In genomic region chr9:7150153-7150890, GRCh38 we compare ENCODE assay signal across 15 cellular contexts.
DNase-seq lines count a peak whose midpoint lies in the region; ATAC-seq and TF ChIP-seq lines count a peak whose summit lies in the region.
"Had no signal": no experiment of that assay in that cellular context is flagged by ENCODE, and none has a peak within 500 bp of the region (broad histone marks: within the 10 kb centered on the region; RNA-seq: fewer than 3 reads in every experiment).

No MANE protein-coding gene starts in this region.

- no peaks in the 10 kb centered on the region for H3K27me3 ChIP-seq in CD4-positive, alpha-beta T cell (ENCODE audit: control insufficient read depth, insufficient read depth, low read length)
- H3K27me3 ChIP-seq in Peyer's patch = no peaks in the 10 kb centered on the region

- H3K9me3 ChIP-seq in CD4-positive, alpha-beta T cell (ENCODE audit: control insufficient read depth, low read length) = no peaks in the 10 kb centered on the region
- H3K9me3 ChIP-seq in Peyer's patch = no peaks in the 10 kb centered on the region

- no peaks in the 10 kb centered on the region for H3K9me3 Mint-ChIP-seq in CD4-positive, alpha-beta T cell
- H3K9me3 Mint-ChIP-seq: stimulated activated effector memory CD8-positive, alpha-beta T cell treated with anti-CD3 and anti-CD28 coated beads, Interleukin-12 subunit alpha, Interleukin-12 subunit beta, amount 100 ng/mL, for 72 hours had no signal

- no peak for TF ChIP-seq CTCF in CD4-positive, alpha-beta T cell (IDR thresholded peaks at IDR 0.05)
- TF ChIP-seq CTCF in Peyer's patch (IDR thresholded peaks at IDR 0.05) = no peak
- TF ChIP-seq CTCF in GM10266 (IDR thresholded peaks at IDR 0.05; ENCODE audit: control insufficient read depth, insufficient read depth, low read depth, missing control alignments) = no peak

- H3K27ac Mint-ChIP-seq in CD4-positive, alpha-beta T cell = peak overlapping the region; percentile 85
- H3K27ac Mint-ChIP-seq: stimulated activated effector memory CD8-positive, alpha-beta T cell treated with anti-CD3 and anti-CD28 coated beads, Interleukin-12 subunit alpha, Interleukin-12 subunit beta, amount 100 ng/mL, for 72 hours had no signal

- peaks cover 0 to 7% (median 0%) of the 10 kb centered on the region in 3 donors for H3K36me3 ChIP-seq in Peyer's patch

- peaks cover 81% of the 10 kb centered on the region for H3K36me3 Mint-ChIP-seq in CD4-positive, alpha-beta T cell (ENCODE audit: low read depth)

- intact Hi-C loops in CD4-positive, alpha-beta T cell (cut with DNase I, micrococcal nuclease) = no loop called here

- no peaks in the 10 kb centered on the region for H3K4me1 ChIP-seq in Peyer's patch

- POLR2A ChIA-PET in CD4-positive, alpha-beta T cell (lab: Charles Lee) = interaction anchor here (0.9 to 1.4 kb wide), 3 partner anchors 8 to 393 kb away, joined by 3 to 5 read pairs (median 4); partner anchors contain the start of gene KDM4C

- H3K4me3 Mint-ChIP-seq in CD4-positive, alpha-beta T cell = peak overlapping the region; percentile 25
- H3K4me3 Mint-ChIP-seq: stimulated activated effector memory CD8-positive, alpha-beta T cell treated with anti-CD3 and anti-CD28 coated beads, Interleukin-12 subunit alpha, Interleukin-12 subunit beta, amount 100 ng/mL, for 72 hours had no signal

- no peak overlapping the region for H3K4me3 ChIP-seq in Peyer's patch

- CTCF ChIA-PET in CD4-positive, alpha-beta T cell (lab: Charles Lee) = no interaction called here

- peaks cover 52% of the 10 kb centered on the region for H3K4me1 Mint-ChIP-seq in CD4-positive, alpha-beta T cell (ENCODE audit: low read depth)

- no peak for TF ChIP-seq POLR2A in erythroblast (IDR thresholded peaks at IDR 0.05; ENCODE audit: low read length)
- TF ChIP-seq POLR2A in Peyer's patch (IDR thresholded peaks at IDR 0.05) = no peak

- peak in 3 of 10 experiments; percentile 5 to 34 (median 11) for DNase-seq in CD4-positive, alpha-beta T cell
- DNase-seq in NOMO-1 (lab: John Stamatoyannopoulos, UW; ENCODE audit: unreplicated experiment in 2 of 2) = peak; percentile 48 to 57
- DNase-seq in erythroblast (lab: John Stamatoyannopoulos, UW) = peak; percentile 20 to 46
- no peak for DNase-seq in stimulated activated CD4-positive, alpha-beta T cell treated with anti-CD3 and anti-CD28 coated beads, Interleukin-2, amount 100 ng/mL, for 24 hours
- DNase-seq in Peyer's patch = no peak
- DNase-seq in GM10266 (ENCODE audit: extremely low spot score) = no peak
- DNase-seq: activated CD4-positive, alpha-beta T cell treated with anti-CD3 and anti-CD28 coated beads for 1 hour; DND-41; foreskin melanocyte; mesendoderm; NCI-H1417; small intestine had no signal

- no peaks in the 10 kb centered on the region for H3K27me3 Mint-ChIP-seq in CD4-positive, alpha-beta T cell

- peak; percentile 72 for ATAC-seq in CD4-positive, alpha-beta T cell (ENCODE audit: poor library complexity)
- ATAC-seq in GM19463 (IDR thresholded peaks at IDR 0.05; ENCODE audit: unreplicated experiment) (peak; percentile 67), HG03045 (IDR thresholded peaks at IDR 0.05; ENCODE audit: unreplicated experiment) (no peak)
- ATAC-seq: stimulated activated effector memory CD8-positive, alpha-beta T cell treated with anti-CD3 and anti-CD28 coated beads, Interleukin-12 subunit alpha, Interleukin-12 subunit beta, amount 100 ng/mL, for 72 hours had no signal

- H3K27ac ChIP-seq in CD4-positive, alpha-beta T cell (ENCODE audit: low read depth, low read length) = peak overlapping the region; percentile 8
- H3K27ac ChIP-seq in Peyer's patch = no peak overlapping the region

Comparison
In these comparisons a context has a peak if more than half of its experiments do, and no peak if none do; other contexts are left out.
1. DNase-seq: peak in NOMO-1 (2 of 2) and erythroblast (2 of 2); none in stimulated activated CD4-positive, alpha-beta T cell treated with anti-CD3 and anti-CD28 coated beads, Interleukin-2, amount 100 ng/mL, for 24 hours (0 of 2), Peyer's patch (0 of 3) and GM10266 (single experiment).